Comparison of ENCODE assay signal across 8 cellular contexts in the genomic region with DNA sequence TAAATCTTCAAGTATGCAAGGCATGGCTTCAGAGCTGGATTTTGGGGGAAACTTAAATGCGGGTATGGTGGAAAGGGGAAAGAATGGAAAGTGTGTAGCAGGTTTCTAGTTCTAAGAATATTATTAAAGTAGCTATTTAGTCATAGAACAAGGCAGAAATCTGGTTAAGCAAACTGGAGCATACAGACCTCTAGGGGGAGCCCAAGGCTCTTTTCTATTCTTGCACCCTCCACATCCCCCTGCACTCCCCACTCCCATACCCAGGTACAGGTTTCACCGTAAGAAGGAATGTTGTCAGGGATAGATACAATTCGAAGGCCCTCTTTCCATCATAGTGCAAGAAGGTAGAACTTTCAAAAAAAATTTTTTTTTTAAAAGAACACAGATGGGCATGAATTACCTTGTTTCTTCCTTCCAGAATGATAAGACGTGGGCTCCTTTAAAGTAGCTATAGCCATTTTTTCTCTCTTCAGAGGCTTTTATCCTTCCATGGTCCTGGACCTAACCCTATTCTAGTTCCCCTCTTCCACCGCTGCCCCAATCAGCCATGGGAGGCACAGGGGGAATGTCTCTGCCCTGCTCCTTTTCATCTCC. TPM values are rescaled to one million over a fixed set of nuclear protein-coding genes. Genes with fewer than 3 reads are reported as not detected.
DNase-seq lines count a peak whose midpoint lies in the region; ATAC-seq and TF ChIP-seq lines count a peak whose summit lies in the region.

No MANE protein-coding gene starts in this region.

- no peak overlapping the region for H3K27ac Mint-ChIP-seq in Caco-2 (ENCODE audit: unreplicated experiment)
- no peak overlapping the region for H3K27ac Mint-ChIP-seq in chondrocyte (ENCODE audit: unreplicated experiment)
- no peak overlapping the region for H3K27ac Mint-ChIP-seq in naive B cell

- H3K36me3 ChIP-seq in Caco-2 (ENCODE audit: control insufficient read depth, insufficient read depth, low read length): no peaks in the 10 kb centered on the region
- no peaks in the 10 kb centered on the region for H3K36me3 ChIP-seq in spleen

- 37 to 53% (median 48%) methylated on average over 5 of the region's 5 CpGs for WGBS in spleen, 5 donors

- no peaks in the 10 kb centered on the region for H3K4me1 ChIP-seq in Caco-2
- no peaks in the 10 kb centered on the region for H3K4me1 ChIP-seq in spleen

- H3K27ac ChIP-seq in spleen: no peak overlapping the region

- peak; percentile 44 to 46 for DNase-seq in Caco-2
- DNase-seq in NCI-H526 (lab: John Stamatoyannopoulos, UW): peak; percentile 33 to 82
- no peak for DNase-seq in chondrocyte (ENCODE audit: low spot score)
- peak; percentile 1 for DNase-seq in naive B cell
- no peak for DNase-seq in spleen
- no peak for DNase-seq in activated CD4-positive, alpha-beta T cell treated with anti-CD3 and anti-CD28 coated beads for 4 hours

- no TSS peak for BruUV-seq in Caco-2 (replicated peaks; lab: Mats Ljungman, UMichigan)

- H3K27me3 Mint-ChIP-seq in Caco-2 (ENCODE audit: insufficient read depth, unreplicated experiment) (peaks cover 2% of the 10 kb centered on the region), chondrocyte (ENCODE audit: low read depth) (peaks cover 29% of the 10 kb centered on the region), naive B cell (peaks cover 11 to 26% (median 11%) of the 10 kb centered on the region in 3 donors)

- TF ChIP-seq CTCF in Caco-2 (IDR thresholded peaks at IDR 0.05; ENCODE audit: insufficient read depth in 1 of 2, low read depth in 1 of 2, low read length in 1 of 2, severe bottlenecking in 1 of 2, unreplicated experiment in 1 of 2) (peak; percentile 76 to 80), chondrocyte (IDR thresholded peaks at IDR 0.05) (peak; percentile 88), spleen (IDR thresholded peaks at IDR 0.05 in 8 of 11, conservative IDR thresholded peaks at IDR 0.05 in 3 of 11) (peak in 5 of 11 experiments; percentile 28 to 50 (median 40))

- no peaks in the 10 kb centered on the region for H3K36me3 Mint-ChIP-seq in Caco-2 (ENCODE audit: insufficient read depth, unreplicated experiment)
- H3K36me3 Mint-ChIP-seq in chondrocyte (ENCODE audit: low read depth): no peaks in the 10 kb centered on the region
- no peaks in the 10 kb centered on the region for H3K36me3 Mint-ChIP-seq in naive B cell

- ATAC-seq in GM18909 (IDR thresholded peaks at IDR 0.05; ENCODE audit: poor library complexity, unreplicated experiment): peak; percentile 85
- peak; percentile 74 for ATAC-seq in HG03280 (IDR thresholded peaks at IDR 0.05; ENCODE audit: unreplicated experiment)
- no peak for ATAC-seq in naive B cell (ENCODE audit: low read depth in 2 of 2)

- intact Hi-C loops in Caco-2 (cut with micrococcal nuclease; ENCODE audit: unreplicated experiment) (loop anchor here (1.0 to 5.0 kb wide), 3 partner anchors 129 to 537 kb away; no protein-coding TSS in a partner anchor), spleen (cut with DNase I; ENCODE audit: low total_unique reads) (no loop called here)

- H3K4me1 Mint-ChIP-seq in Caco-2 (ENCODE audit: low read depth, unreplicated experiment) (no peaks in the 10 kb centered on the region), chondrocyte (ENCODE audit: low read depth) (no peaks in the 10 kb centered on the region), naive B cell (no peaks in the 10 kb centered on the region)

- H3K9me3 Mint-ChIP-seq in Caco-2 (ENCODE audit: unreplicated experiment) (no peaks in the 10 kb centered on the region), chondrocyte (ENCODE audit: low read depth) (no peaks in the 10 kb centered on the region), naive B cell (no peaks in the 10 kb centered on the region)

- H3K27me3 ChIP-seq in Caco-2 (replicated peaks; ENCODE audit: control insufficient read depth, insufficient read depth, low read length) (no peaks in the 10 kb centered on the region), spleen (replicated peaks in 1 of 7) (peaks cover 0 to 22% (median 0%) of the 10 kb centered on the region in 7 donors)

- POLR2A ChIA-PET in Caco-2 (lab: Charles Lee): no interaction called here

- TF ChIP-seq POLR2A in spleen (IDR thresholded peaks at IDR 0.05): no peak

- H3K4me3 Mint-ChIP-seq in Caco-2 (ENCODE audit: unreplicated experiment): no peak overlapping the region
- H3K4me3 Mint-ChIP-seq in chondrocyte (ENCODE audit: unreplicated experiment): no peak overlapping the region
- H3K4me3 Mint-ChIP-seq in naive B cell: no peak overlapping the region

- CTCF ChIA-PET in Caco-2 (lab: Charles Lee): interaction anchor here (0.6 to 2.7 kb wide), 6 partner anchors 124 to 267 kb away, joined by 3 to 40 read pairs (median 4); no protein-coding TSS in a partner anchor

- H3K4me3 ChIP-seq in Caco-2 (ENCODE audit: low read depth, low read length) (no peak overlapping the region), spleen (no peak overlapping the region)

- H3K9me3 ChIP-seq in Caco-2: no peaks in the 10 kb centered on the region
- no peaks in the 10 kb centered on the region for H3K9me3 ChIP-seq in spleen

RNA-seq across cellular contexts. Expression of a gene that starts 41.5 kb away (rescaled TPM):
- 29.8 and 29.9 TPM in 2 replicates for total RNA-seq in Caco-2 (2022)
- total RNA-seq in chondrocyte: 33.6 to 48.5 TPM (median 37.0 TPM) in 3 replicates
- 10 to 100 TPM; 32.9 to 79.7 (median 53.6) TPM for polyA plus RNA-seq in naive B cell (ENCODE audit: low read depth in 6 of 6)
- total RNA-seq in spleen: 10 to 100 TPM; 29.1 to 70.7 (median 46.1) TPM
- 10 to 100 TPM; 64.7 to 98.7 (median 72.3) TPM for polyA plus RNA-seq in spleen

Comparison
In these comparisons a context has a peak if more than half of its experiments do, and no peak if none do; other contexts are left out.
1. DNase-seq: peak in Caco-2 (2 of 2), NCI-H526 (2 of 2) and naive B cell (single experiment); none in chondrocyte (single experiment), spleen (single experiment) and activated CD4-positive, alpha-beta T cell treated with anti-CD3 and anti-CD28 coated beads for 4 hours (0 of 2).
2. ATAC-seq: peak in GM18909 (single experiment) and HG03280 (single experiment); none in naive B cell (0 of 2).